ENCODE assay signal across 28 cellular contexts in the genomic region with DNA sequence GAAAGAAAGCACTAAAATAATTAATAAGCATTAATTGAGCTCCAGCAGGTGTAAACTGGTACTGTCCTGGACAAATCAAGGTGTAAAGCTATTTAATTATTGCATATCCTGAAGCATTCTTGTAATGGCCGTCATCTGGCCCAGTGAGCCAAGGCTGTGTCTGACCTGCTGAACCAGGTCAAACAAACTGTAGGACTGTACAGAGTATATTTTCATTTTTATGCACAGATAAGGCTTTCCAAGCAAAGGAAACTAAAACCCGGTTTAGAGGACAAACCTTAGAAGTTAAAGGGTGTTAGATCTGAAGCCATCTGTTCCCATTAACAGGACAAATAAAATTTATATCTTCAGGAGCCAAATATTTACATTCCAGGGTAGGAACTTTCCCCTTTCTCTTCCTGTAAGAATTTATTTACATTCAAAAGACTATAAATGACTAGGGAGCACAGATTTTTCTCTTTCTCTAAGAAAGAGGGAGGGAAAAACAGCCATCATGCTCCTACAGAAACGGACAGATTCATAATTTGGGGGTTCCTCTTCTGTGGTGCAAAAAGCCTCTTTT.
"Had no signal": no experiment of that assay in that cellular context is flagged by ENCODE, and none has a peak within 500 bp of the region (broad histone marks: within the 10 kb centered on the region; RNA-seq: fewer than 3 reads in every experiment).

No MANE protein-coding gene starts in this region.

- H3K27me3 ChIP-seq: adrenal gland, body of pancreas, colonic mucosa had no signal

- ATAC-seq: activated CD4-positive, alpha-beta T cell treated with anti-CD3 and anti-CD28 coated beads for 36 hours; activated CD8-positive, alpha-beta memory T cell treated with anti-CD3 and anti-CD28 coated beads, Interleukin-2, amount 10 ng/mL, durations not matched to agents 7 days and 5 days; activated CD8-positive, alpha-beta T cell treated with anti-CD3 and anti-CD28 coated beads, Interleukin-2, amount 10 ng/mL, durations not matched to agents 7 days and 5 days; activated naive CD8-positive, alpha-beta T cell treated with anti-CD3 and anti-CD28 coated beads, Interleukin-2, amount 50 U/mL, for 24 hours; body of pancreas; T-helper 17 cell had no signal

- H3K27ac ChIP-seq: adrenal gland, body of pancreas, colonic mucosa, esophagus muscularis mucosa had no signal

- H3K4me1 ChIP-seq: adrenal gland, body of pancreas, colonic mucosa, esophagus muscularis mucosa had no signal

- H3K4me3 ChIP-seq: adrenal gland, body of pancreas, colonic mucosa, esophagus muscularis mucosa had no signal

- DNase-seq: activated CD4-positive, alpha-beta memory T cell treated with anti-CD3 and anti-CD28 coated beads for 36 hours; activated CD4-positive, alpha-beta T cell treated with anti-CD3 and anti-CD28 coated beads for 36 hours; activated CD4-positive, alpha-beta T cell treated with anti-CD3 and anti-CD28 coated beads, Interleukin-2, amount 10 ng/mL, durations not matched to agents 24 days and 14 days; activated CD4-positive, CD25-positive, alpha-beta regulatory T cell; activated CD4-positive, CD25-positive, alpha-beta regulatory T cell treated with anti-CD3 and anti-CD28 coated beads, Interleukin-2, amount 50 U/mL, for 72 hours; activated CD8-positive, alpha-beta memory T cell treated with anti-CD3 and anti-CD28 coated beads, Interleukin-2, amount 10 ng/mL, durations not matched to agents 7 days and 5 days; activated CD8-positive, alpha-beta memory T cell treated with anti-CD3 and anti-CD28 coated beads, Interleukin-2, amount 50 U/mL, for 4 hours; activated CD8-positive, alpha-beta T cell treated with anti-CD3 and anti-CD28 coated beads, Interleukin-2, amount 10 ng/mL, durations not matched to agents 7 days and 5 days; activated effector memory CD4-positive, alpha-beta T cell treated with anti-CD3 and anti-CD28 coated beads, Interleukin-2, amount 50 U/mL, for 16 hours; activated naive CD4-positive, alpha-beta T cell treated with anti-CD3 and anti-CD28 coated beads for 36 hours; activated naive CD8-positive, alpha-beta T cell treated with anti-CD3 and anti-CD28 coated beads for 36 hours; activated naive CD8-positive, alpha-beta T cell treated with anti-CD3 and anti-CD28 coated beads, Interleukin-2, amount 50 U/mL, for 24 hours; activated T-cell treated with anti-CD3 and anti-CD28 coated beads, Interleukin-2, amount 50 U/mL, for 1 hour; activated T-cell treated with anti-CD3 and anti-CD28 coated beads, Interleukin-2, amount 50 U/mL, for 48 hours; adrenal gland; amygdala; aorta; body of pancreas; caudate nucleus; colonic mucosa; effector CD8-positive, alpha-beta T cell; erythroblast; foreskin melanocyte; head of caudate nucleus; T-helper 1 cell; T-helper 17 cell; T1000 had no signal

- H3K9me3 ChIP-seq: adrenal gland, body of pancreas, colonic mucosa, esophagus muscularis mucosa had no signal

- H3K36me3 ChIP-seq: adrenal gland, colonic mucosa, esophagus muscularis mucosa had no signal
